ENCODE assay signal across 1 cellular context in genomic region chr2:120441744-120442471, GRCh38.
TF ChIP-seq lines count a peak whose summit lies in the region.

No MANE protein-coding gene starts in this region.

TF ChIP-seq in HepG2, 621 proteins besides CTCF, POLR2A, EP300 and RAD21 (continued from another document and continues in another):
- TF ChIP-seq ZNF503 (CRISPR knock-in tag; IDR thresholded peaks at IDR 0.05) (peak; percentile 73; the same call in 1 of the 2 replicates), ZNF780A (CRISPR knock-in tag; IDR thresholded peaks at IDR 0.05) (peak; percentile 57; the same call in 1 of the 2 replicates), ZNF704 (CRISPR knock-in tag; IDR thresholded peaks at IDR 0.05; ENCODE audit: borderline replicate concordance) (0 out of 2 replicates have a peak, but pooled peaks have one; percentile 35), SOX13 (IDR thresholded peaks at IDR 0.05) (no peak), SOX13 (CRISPR knock-in tag; conservative IDR thresholded peaks at IDR 0.05 in 1 of 2, IDR thresholded peaks at IDR 0.05 in 1 of 2) (peak in 1 of 2 experiments; percentile 90; a peak in 2 of 4 replicates), FOXA1 (IDR thresholded peaks at IDR 0.05) (no peak), FOXA1 (CRISPR knock-in tag; IDR thresholded peaks at IDR 0.05) (peak; percentile 84), ZNF687 (CRISPR knock-in tag; IDR thresholded peaks at IDR 0.05) (peak; percentile 76), HOXA3 (CRISPR knock-in tag; IDR thresholded peaks at IDR 0.05) (peak; percentile 67; the same call in 1 of the 2 replicates), TRAFD1 (CRISPR knock-in tag; IDR thresholded peaks at IDR 0.05; ENCODE audit: borderline replicate concordance) (no peak), MTF1 (CRISPR knock-in tag; IDR thresholded peaks at IDR 0.05) (0 out of 2 replicates have a peak, but pooled peaks have one; percentile 19), NFKB2 (CRISPR knock-in tag; IDR thresholded peaks at IDR 0.05; ENCODE audit: borderline replicate concordance) (peak; percentile 78; the same call in 1 of the 2 replicates), GFI1 (CRISPR knock-in tag; IDR thresholded peaks at IDR 0.05; ENCODE audit: borderline replicate concordance) (peak; percentile 68; the same call in 1 of the 2 replicates), HNF4A (CRISPR knock-in tag; IDR thresholded peaks at IDR 0.05) (peak; percentile 49), ZNF556 (CRISPR knock-in tag; IDR thresholded peaks at IDR 0.05; ENCODE audit: borderline replicate concordance) (peak; percentile 20; the same call in 1 of the 2 replicates), SOX5 (CRISPR knock-in tag; IDR thresholded peaks at IDR 0.05; ENCODE audit: borderline replicate concordance) (peak; percentile 75; the same call in 1 of the 2 replicates), ZNF788 (CRISPR knock-in tag; IDR thresholded peaks at IDR 0.05; ENCODE audit: borderline replicate concordance) (0 out of 2 replicates have a peak, but pooled peaks have one; percentile 64), FOSL1 (CRISPR knock-in tag; IDR thresholded peaks at IDR 0.05; ENCODE audit: borderline replicate concordance) (peak; percentile 47; the same call in 1 of the 2 replicates), TFDP1 (CRISPR knock-in tag; IDR thresholded peaks at IDR 0.05; ENCODE audit: borderline replicate concordance) (peak; percentile 74; the same call in 1 of the 2 replicates), ZBTB7B (CRISPR knock-in tag; IDR thresholded peaks at IDR 0.05) (peak; percentile 60; the same call in 1 of the 2 replicates), SNAPC2 (CRISPR knock-in tag; IDR thresholded peaks at IDR 0.05) (no peak), ZNF703 (CRISPR knock-in tag; IDR thresholded peaks at IDR 0.05; ENCODE audit: borderline replicate concordance) (no peak), ZNF773 (CRISPR knock-in tag; IDR thresholded peaks at IDR 0.05; ENCODE audit: borderline replicate concordance) (0 out of 2 replicates have a peak, but pooled peaks have one; percentile 24), FOXJ3 (CRISPR knock-in tag; IDR thresholded peaks at IDR 0.05; ENCODE audit: borderline replicate concordance) (peak; percentile 28; the same call in 1 of the 2 replicates), SP1 (IDR thresholded peaks at IDR 0.05) (no peak), SP1 (CRISPR knock-in tag; IDR thresholded peaks at IDR 0.05) (no peak), KAT7 (CRISPR knock-in tag; IDR thresholded peaks at IDR 0.05; ENCODE audit: borderline replicate concordance) (no peak), GPN1 (CRISPR knock-in tag; IDR thresholded peaks at IDR 0.05; ENCODE audit: borderline replicate concordance) (no peak), ZHX1 (CRISPR knock-in tag; IDR thresholded peaks at IDR 0.05; ENCODE audit: low read depth) (0 out of 2 replicates have a peak, but pooled peaks have one; percentile 44), ZBTB20 (CRISPR knock-in tag; IDR thresholded peaks at IDR 0.05; ENCODE audit: borderline replicate concordance, low read depth) (0 out of 2 replicates have a peak, but pooled peaks have one; percentile 47), KDM2A (CRISPR knock-in tag; IDR thresholded peaks at IDR 0.05; ENCODE audit: borderline replicate concordance, low read depth) (peak; percentile 79), HOMEZ (CRISPR knock-in tag; IDR thresholded peaks at IDR 0.05; ENCODE audit: low read depth) (0 out of 2 replicates have a peak, but pooled peaks have one; percentile 24), ESRRA (CRISPR knock-in tag; IDR thresholded peaks at IDR 0.05; ENCODE audit: low read depth) (no peak), ZFP90 (CRISPR knock-in tag; IDR thresholded peaks at IDR 0.05; ENCODE audit: borderline replicate concordance) (peak; percentile 40; the same call in 1 of the 2 replicates), HMGXB4 (CRISPR knock-in tag; IDR thresholded peaks at IDR 0.05; ENCODE audit: borderline replicate concordance in 1 of 2, low read depth in 1 of 2) (no peak), MAX (IDR thresholded peaks at IDR 0.05) (peak; percentile 68), AGO1 (IDR thresholded peaks at IDR 0.05; ENCODE audit: low read depth, low read length, poor library complexity, severe bottlenecking) (no peak), PITX1 (CRISPR knock-in tag; IDR thresholded peaks at IDR 0.05) (peak; percentile 47; the same call in 1 of the 2 replicates), GTF3A (CRISPR knock-in tag; conservative IDR thresholded peaks at IDR 0.05) (no peak), HIC2 (CRISPR knock-in tag; IDR thresholded peaks at IDR 0.05; ENCODE audit: low read depth) (peak; percentile 62), FOSL2 (CRISPR knock-in tag; IDR thresholded peaks at IDR 0.05) (peak; percentile 67), XRCC5 (optimal IDR thresholded peaks at IDR 0.05; ENCODE audit: low read length) (peak; percentile 72)
